9 cellular contexts compared by ENCODE assay signal in genomic region chr4:145557720-145558119, GRCh38.
DNase-seq lines count a peak whose midpoint lies in the region; ATAC-seq and TF ChIP-seq lines count a peak whose summit lies in the region.
"Had no signal": no experiment of that assay in that cellular context is flagged by ENCODE, and none has a peak within 500 bp of the region (broad histone marks: within the 10 kb centered on the region; RNA-seq: fewer than 3 reads in every experiment).

No MANE protein-coding gene starts in this region.

- H3K27ac ChIP-seq in CD4-positive, CD25-positive, alpha-beta regulatory T cell (ENCODE audit: insufficient read depth, low read length, poor library complexity, severe bottlenecking): no peak overlapping the region
- no peak overlapping the region for H3K27ac ChIP-seq in uterus
- H3K27ac ChIP-seq: SK-N-MC had no signal

- H3K9me3 ChIP-seq in CD4-positive, CD25-positive, alpha-beta regulatory T cell (ENCODE audit: control insufficient read depth in 2 of 2, low read length in 2 of 2): no peaks in the 10 kb centered on the region
- no peaks in the 10 kb centered on the region for H3K9me3 ChIP-seq in uterus

- H3K4me3 ChIP-seq in CD4-positive, CD25-positive, alpha-beta regulatory T cell (ENCODE audit: low read depth, low read length): no peak overlapping the region
- H3K4me3 ChIP-seq in fibroblast of the aortic adventitia (ENCODE audit: low read depth, low read length): no peak overlapping the region
- no peak overlapping the region for H3K4me3 ChIP-seq in uterus
- H3K4me3 ChIP-seq: SK-N-MC had no signal

- peak overlapping the region in 1 of 3 donors; percentile 5 for H3K27ac Mint-ChIP-seq in CD4-positive, CD25-positive, alpha-beta regulatory T cell

- TF ChIP-seq CTCF in fibroblast of the aortic adventitia (IDR thresholded peaks at IDR 0.05; ENCODE audit: insufficient read depth, low read length) (peak; percentile 98), uterus (IDR thresholded peaks at IDR 0.05) (peak; percentile 70 to 75 (median 73))

- no peaks in the 10 kb centered on the region for H3K4me1 Mint-ChIP-seq in CD4-positive, CD25-positive, alpha-beta regulatory T cell

- intact Hi-C loops in uterus (cut with DNase I; ENCODE audit: low total_unique reads): no loop called here

- peaks cover 0 to 2% (median 0%) of the 10 kb centered on the region in 7 donors for H3K9me3 Mint-ChIP-seq in CD4-positive, CD25-positive, alpha-beta regulatory T cell

- ATAC-seq in CD4-positive, CD25-positive, alpha-beta regulatory T cell (ENCODE audit: low read depth in 2 of 2): peak; percentile 28 to 46
- peak; percentile 87 for ATAC-seq in HG03342 (IDR thresholded peaks at IDR 0.05; ENCODE audit: unreplicated experiment)

- peak in 2 of 3 donors; percentile 23 to 57 for DNase-seq in CD4-positive, CD25-positive, alpha-beta regulatory T cell
- DNase-seq in GM19240 (ENCODE audit: insufficient read length, low spot score): peak; percentile 22
- peak; percentile 51 to 68 for DNase-seq in NOMO-1 (lab: John Stamatoyannopoulos, UW; ENCODE audit: unreplicated experiment in 2 of 2)
- DNase-seq in activated T-cell treated with anti-CD3 and anti-CD28 coated beads for 24 hours (ENCODE audit: low read depth): peak; percentile 38
- peak; percentile 78 for DNase-seq in fibroblast of the aortic adventitia (ENCODE audit: low read depth)
- DNase-seq in nucleus accumbens (lab: John Stamatoyannopoulos, UW): peak in 33 of 56 donors; percentile 1 to 62 (median 21)
- peak; percentile 46 for DNase-seq in uterus

- no peak overlapping the region for H3K4me3 Mint-ChIP-seq in CD4-positive, CD25-positive, alpha-beta regulatory T cell

- no peak for TF ChIP-seq POLR2A in uterus (IDR thresholded peaks at IDR 0.05)

- no peaks in the 10 kb centered on the region for H3K4me1 ChIP-seq in CD4-positive, CD25-positive, alpha-beta regulatory T cell (ENCODE audit: control insufficient read depth, insufficient read depth, low read length, poor library complexity, severe bottlenecking)
- no peaks in the 10 kb centered on the region for H3K4me1 ChIP-seq in uterus

- H3K36me3 ChIP-seq in CD4-positive, CD25-positive, alpha-beta regulatory T cell (ENCODE audit: control insufficient read depth, insufficient read depth, low read length): no peaks in the 10 kb centered on the region
- no peaks in the 10 kb centered on the region for H3K36me3 ChIP-seq in uterus

- H3K27me3 ChIP-seq in CD4-positive, CD25-positive, alpha-beta regulatory T cell (ENCODE audit: control insufficient read depth, insufficient read depth, low read length): peaks cover 7% of the 10 kb centered on the region
- H3K27me3 ChIP-seq in uterus: no peaks in the 10 kb centered on the region

- peaks cover 6% of the 10 kb centered on the region for H3K27me3 Mint-ChIP-seq in CD4-positive, CD25-positive, alpha-beta regulatory T cell

- no peaks in the 10 kb centered on the region for H3K36me3 Mint-ChIP-seq in CD4-positive, CD25-positive, alpha-beta regulatory T cell

Comparison
In these comparisons a context has a peak if more than half of its experiments do, and no peak if none do; other contexts are left out.
1. DNase-seq: peak in every context shown above with its lines; median percentile 78 in fibroblast of the aortic adventitia; 60 in NOMO-1; 46 in uterus; 40 in CD4-positive, CD25-positive, alpha-beta regulatory T cell; 38 in activated T-cell treated with anti-CD3 and anti-CD28 coated beads for 24 hours; 22 in GM19240; 21 in nucleus accumbens.